8 cellular contexts compared by ENCODE assay signal in the genomic region with DNA sequence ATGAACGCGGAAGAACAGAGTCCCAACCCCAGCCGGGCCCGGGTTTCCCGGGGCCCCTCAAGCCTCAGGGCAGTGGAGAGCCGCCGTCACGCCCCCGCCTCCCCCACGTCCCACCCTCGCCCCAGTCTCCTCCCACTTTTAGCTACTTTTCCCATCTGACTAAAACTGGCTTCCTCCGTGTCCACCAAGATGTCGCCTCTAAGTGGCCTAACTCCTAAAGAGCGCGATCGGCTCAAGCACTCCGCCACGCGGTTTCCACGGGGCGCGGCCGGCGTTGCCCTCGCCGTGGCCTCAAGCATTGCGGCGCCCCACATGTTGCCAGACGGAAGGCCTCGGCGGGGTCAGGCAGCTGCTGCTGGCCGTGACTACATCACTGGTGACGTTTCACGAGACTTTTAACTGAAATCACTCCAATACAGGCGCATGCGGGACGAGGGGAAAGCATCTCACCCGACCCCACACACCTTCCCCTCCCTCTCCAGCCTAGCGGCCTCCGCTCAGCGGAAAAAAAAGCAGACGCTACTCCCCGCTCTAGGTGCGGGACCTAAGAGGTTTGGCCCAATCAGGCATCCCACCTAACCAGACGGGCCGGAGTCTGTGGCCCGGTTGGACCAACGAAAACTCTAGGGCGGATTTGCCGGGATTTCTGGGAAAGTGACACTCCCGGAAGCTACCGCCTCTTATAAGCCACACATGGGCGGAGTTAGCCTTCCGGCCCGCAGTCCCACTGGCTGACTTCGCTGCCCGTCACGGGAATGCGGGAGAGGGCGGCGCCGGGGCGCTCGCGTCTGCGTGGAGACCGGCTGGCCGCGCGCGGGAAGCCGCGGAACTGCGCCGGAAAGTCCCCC. TPM values are rescaled to one million over a fixed set of nuclear protein-coding genes. Genes with fewer than 3 reads are reported as not detected.
DNase-seq lines count a peak whose midpoint lies in the region; ATAC-seq, FAIRE-seq and TF ChIP-seq lines count a peak whose summit lies in the region.

A gene (plus strand): TSS at position 785 of the 848 bp plus-strand sequence. CDS start 3,251 bp downstream, outside the sequence.

- H3K4me1 ChIP-seq in keratinocyte (ENCODE audit: control insufficient read depth, extremely low read depth, insufficient read depth, low read length) = peaks cover 12% of the 10 kb centered on the region

- dilution Hi-C loops in keratinocyte (cut with MboI; ENCODE audit: extremely low pct_ligation_motif_present, low sequenced_read_pairs) = no loop called here

- H3K9me1 ChIP-seq in keratinocyte (ENCODE audit: control insufficient read depth, extremely low read depth, insufficient read depth, low read length) = no peaks in the 10 kb centered on the region

- peak; percentile 88 for ATAC-seq in HG03432 (IDR thresholded peaks at IDR 0.05; ENCODE audit: unreplicated experiment)

- H3K9me3 ChIP-seq in keratinocyte (ENCODE audit: control insufficient read depth, low read depth, low read length) = no peaks in the 10 kb centered on the region

- peaks cover 45% of the 10 kb centered on the region for H3K79me2 ChIP-seq in keratinocyte (ENCODE audit: control insufficient read depth, insufficient read depth, low read length)

- H3K9ac ChIP-seq in keratinocyte (ENCODE audit: control insufficient read depth, extremely low read depth, insufficient read depth, low read length) = peak within 1 kb of the TSS; percentile 95

- peaks cover 8 to 10% of the 10 kb centered on the region in 2 experiments for H3K36me3 ChIP-seq in keratinocyte (ENCODE audit: control insufficient read depth in 2 of 2, extremely low read depth in 1 of 2, insufficient read depth in 2 of 2, low read length in 2 of 2)

- peak within 1 kb of the TSS; percentile 87 for H2AFZ ChIP-seq in keratinocyte (ENCODE audit: control insufficient read depth, low read length)

- FAIRE-seq in keratinocyte (lab: Jason Lieb, UNC) = peak; percentile 64

- H3K27ac ChIP-seq in keratinocyte (ENCODE audit: control insufficient read depth, insufficient read depth, low read length) = peak within 1 kb of the TSS; percentile 96

- H4K20me1 ChIP-seq in keratinocyte (ENCODE audit: control insufficient read depth, extremely low read depth, insufficient read depth, low read length) = peaks cover 3% of the 10 kb centered on the region

- DNase-seq in AG20443 (ENCODE audit: low spot score) (peak; percentile 95), NCI-H510A (lab: John Stamatoyannopoulos, UW) (peak; percentile 99), cerebellum (ENCODE audit: low spot score) (peak; percentile 97), keratinocyte (ENCODE audit: low read depth, low spot score) (peak; percentile 87)
- DNase-seq in activated CD4-positive, alpha-beta T cell treated with anti-CD3 and anti-CD28 coated beads for 1 hour = peak; percentile 93
- peak; percentile 93 to 95 for DNase-seq in stimulated activated CD4-positive, alpha-beta T cell treated with anti-CD3 and anti-CD28 coated beads, Interleukin-15, amount 100 ng/mL, for 1 hour (ENCODE audit: low read depth in 1 of 2, low spot score in 1 of 2)

- TF ChIP-seq CTCF in keratinocyte (optimal IDR thresholded peaks at IDR 0.05 in 1 of 3, IDR thresholded peaks at IDR 0.05 in 1 of 3, conservative IDR thresholded peaks at IDR 0.05 in 1 of 3; ENCODE audit: extremely low read depth in 1 of 3, insufficient read depth in 2 of 3, low read length in 3 of 3) = peak; percentile 0 to 1 (median 0)

- peak within 1 kb of the TSS; percentile 88 to 97 (median 95) for H3K4me3 ChIP-seq in keratinocyte (ENCODE audit: control insufficient read depth in 2 of 3, extremely low read depth in 1 of 3, insufficient read depth in 2 of 3, low read depth in 1 of 3, low read length in 3 of 3)

- peak; percentile 73 for TF ChIP-seq POLR2A in GM19099 (IDR thresholded peaks at IDR 0.05; ENCODE audit: extremely low read depth, insufficient read length, low read depth)

- no peaks in the 10 kb centered on the region for H3K27me3 ChIP-seq in keratinocyte (ENCODE audit: control insufficient read depth, extremely low read depth, insufficient read depth, low read length)

- peak within 1 kb of the TSS; percentile 90 for H3K4me2 ChIP-seq in keratinocyte (ENCODE audit: control insufficient read depth, extremely low read depth, insufficient read depth, low read depth, low read length)

RNA-seq across cellular contexts. Expression of the gene that starts here (rescaled TPM):
- 11.4 TPM for total RNA-seq in cerebellum
- polyA plus RNA-seq in keratinocyte = 22.1 to 30.6 TPM (median 25.8 TPM) in 3 replicates
- polyA plus RNA-seq in keratinocyte (2011; ENCODE audit: low read depth) = 4.1 TPM
- polyA plus RNA-seq in keratinocyte (2011; cell fraction: cytosol; rRNA removed) = 23.1 and 24.4 TPM in 2 replicates
- polyA plus RNA-seq in keratinocyte (2011; cell fraction: nucleus; rRNA removed) = 10.9 and 11.7 TPM in 2 replicates
- polyA plus RNA-seq in keratinocyte (2012; ENCODE audit: low replicate concordance) = 23.3 and 23.5 TPM in 2 replicates
- polyA minus RNA-seq in keratinocyte = 12.6 to 13.8 TPM (median 13.7 TPM) in 3 replicates
- polyA minus RNA-seq in keratinocyte (2011; cell fraction: cytosol; rRNA and poly(A)+ RNA removed) = 15.7 TPM
- 2.8 and 2.9 TPM in 2 replicates for polyA minus RNA-seq in keratinocyte (2011; cell fraction: nucleus; rRNA and poly(A)+ RNA removed)

Comparison
In these comparisons a context has a peak if more than half of its experiments do, and no peak if none do; other contexts are left out.
1. Peak in every context shown above with its lines: DNase-seq, ATAC-seq, H3K4me3 ChIP-seq and H3K27ac ChIP-seq.